ENCODE assay signal across 11 cellular contexts in the genomic region with DNA sequence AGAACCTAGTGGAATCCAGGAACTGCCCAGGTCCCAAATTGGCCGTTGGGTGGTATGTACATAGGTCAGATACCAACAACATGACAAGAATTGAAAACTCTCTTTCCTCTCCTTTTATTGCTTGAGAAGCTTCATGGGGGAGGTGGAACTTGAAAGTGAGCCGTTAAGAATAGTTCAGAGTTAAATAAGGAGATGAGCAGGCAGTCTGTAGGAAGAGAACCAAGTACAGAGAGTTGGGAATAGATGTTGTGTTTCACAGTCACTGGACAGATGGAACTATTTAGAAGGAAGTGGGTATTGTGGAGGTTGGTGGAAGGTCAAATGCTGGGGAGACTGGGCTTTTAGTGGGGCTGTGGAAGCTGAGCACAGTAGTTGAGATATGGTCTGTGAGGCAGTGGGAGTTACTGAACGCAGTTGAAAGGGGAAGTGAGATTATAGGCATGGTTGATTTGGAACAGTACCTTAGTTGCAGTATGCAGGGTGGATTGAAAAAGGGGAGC. TPM values are rescaled to one million over a fixed set of nuclear protein-coding genes. Genes with fewer than 3 reads are reported as not detected.
A peak's percentile ranks its signal among the peaks of the same experiment; 100 is the strongest.
DNase-seq lines count a peak whose midpoint lies in the region; ATAC-seq and TF ChIP-seq lines count a peak whose summit lies in the region.
"Had no signal": no experiment of that assay in that cellular context is flagged by ENCODE, and none has a peak within 500 bp of the region (broad histone marks: within the 10 kb centered on the region; RNA-seq: fewer than 3 reads in every experiment).

No MANE protein-coding gene starts in this region.

- no peak for TF ChIP-seq POLR2A in gastroesophageal sphincter (IDR thresholded peaks at IDR 0.05)

- H3K36me3 ChIP-seq in colonic mucosa (no peaks in the 10 kb centered on the region), gastroesophageal sphincter (no peaks in the 10 kb centered on the region)

- H3K4me1 ChIP-seq in colonic mucosa (no peaks in the 10 kb centered on the region), gastroesophageal sphincter (no peaks in the 10 kb centered on the region)

- TF ChIP-seq CTCF in colonic mucosa (IDR thresholded peaks at IDR 0.05) (no peak), gastroesophageal sphincter (IDR thresholded peaks at IDR 0.05) (no peak)

- peak; percentile 100 for ATAC-seq in GM18867 (IDR thresholded peaks at IDR 0.05; ENCODE audit: unreplicated experiment)
- peak; percentile 100 for ATAC-seq in GM21723 (IDR thresholded peaks at IDR 0.05; ENCODE audit: unreplicated experiment)
- peak; percentile 100 for ATAC-seq in HG03378 (IDR thresholded peaks at IDR 0.05; ENCODE audit: unreplicated experiment)
- ATAC-seq in gastroesophageal sphincter = no peak
- ATAC-seq: activated CD8-positive, alpha-beta T cell treated with anti-CD3 and anti-CD28 coated beads, Interleukin-2, amount 10 ng/mL, durations not matched to agents 7 days and 5 days had no signal

- TF ChIP-seq EP300 in gastroesophageal sphincter (IDR thresholded peaks at IDR 0.05) = no peak

- no peaks in the 10 kb centered on the region for H3K9me3 ChIP-seq in colonic mucosa
- peaks cover 0 to 9% (median 0%) of the 10 kb centered on the region in 3 donors for H3K9me3 ChIP-seq in gastroesophageal sphincter

- intact Hi-C loops in colonic mucosa (cut with DNase I) = no loop called here

- H3K27me3 ChIP-seq in colonic mucosa = no peaks in the 10 kb centered on the region
- no peaks in the 10 kb centered on the region for H3K27me3 ChIP-seq in gastroesophageal sphincter

- peak overlapping the region in 1 of 2 donors; percentile 43 for H3K9ac ChIP-seq in colonic mucosa (ENCODE audit: low read depth in 2 of 2, low read length in 2 of 2)

- DNase-seq in colonic mucosa (no peak), HCEC 1CT (no peak), COLO829 (ENCODE audit: low spot score) (no peak)
- no peak for DNase-seq in activated CD4-positive, alpha-beta T cell treated with anti-CD3 and anti-CD28 coated beads for 4 hours
- DNase-seq: activated CD8-positive, alpha-beta T cell treated with anti-CD3 and anti-CD28 coated beads, Interleukin-2, amount 10 ng/mL, durations not matched to agents 7 days and 5 days; DMS79; stimulated activated naive CD4-positive, alpha-beta T cell had no signal

- 64 to 71% methylated on average over 3 of the region's 3 CpGs for WGBS in gastroesophageal sphincter (ENCODE audit: low coverage in 1 of 2), 2 donors

- H3K4me3 ChIP-seq in colonic mucosa = no peak overlapping the region
- no peak overlapping the region for H3K4me3 ChIP-seq in gastroesophageal sphincter

- H3K27ac ChIP-seq in colonic mucosa (peak overlapping the region; percentile 31), gastroesophageal sphincter (no peak overlapping the region)

RNA-seq across cellular contexts. Expression of gene ARHGAP44, which starts 26.4 kb away (rescaled TPM):
- 10 to 100 TPM; 46.3 to 51.5 TPM for total RNA-seq in colonic mucosa
- total RNA-seq in gastroesophageal sphincter = 10 to 100 TPM in 1 of 4 donors, 1 to 10 TPM in 3; 4.7 to 12.5 (median 6.5) TPM
